In genomic region chr10:104120512-104120902, GRCh38 we compare ENCODE assay signal across 8 cellular contexts. TPM values are rescaled to one million over a fixed set of nuclear protein-coding genes. Genes with fewer than 3 reads are reported as not detected.
DNase-seq lines count a peak whose midpoint lies in the region; ATAC-seq, FAIRE-seq and TF ChIP-seq lines count a peak whose summit lies in the region.

No MANE protein-coding gene starts in this region.

- H3K27ac ChIP-seq in ACC112 (ENCODE audit: low read depth, low read length) (peak overlapping the region; percentile 100), muscle layer of duodenum (ENCODE audit: low read length) (peak overlapping the region; percentile 100)

- peak overlapping the region; percentile 12 for H2AFZ ChIP-seq in ACC112 (ENCODE audit: low read length, unreplicated experiment)

- peaks cover 11 to 21% (median 18%) of the 10 kb centered on the region in 3 donors for H3K4me1 Mint-ChIP-seq in IgD-negative memory B cell

- H3K79me2 ChIP-seq in ACC112 (ENCODE audit: control insufficient read depth, insufficient read depth, low read length, unreplicated experiment) = peaks cover 5% of the 10 kb centered on the region

- ATAC-seq in HG02759 (IDR thresholded peaks at IDR 0.05; ENCODE audit: unreplicated experiment) (no peak), GM18498 (IDR thresholded peaks at IDR 0.05; ENCODE audit: unreplicated experiment) (no peak)

- H3K27me3 ChIP-seq in ACC112 (ENCODE audit: insufficient read depth, low read length) (no peaks in the 10 kb centered on the region), bronchial epithelial cell (ENCODE audit: control insufficient read depth, insufficient read depth, low read length) (no peaks in the 10 kb centered on the region), muscle layer of duodenum (ENCODE audit: low read depth, low read length) (no peaks in the 10 kb centered on the region)

- no peaks in the 10 kb centered on the region for H3K36me3 ChIP-seq in ACC112 (ENCODE audit: insufficient read depth, low read length)
- no peaks in the 10 kb centered on the region for H3K36me3 ChIP-seq in bronchial epithelial cell (ENCODE audit: control insufficient read depth, insufficient read depth, low read length)
- H3K36me3 ChIP-seq in muscle layer of duodenum (ENCODE audit: control insufficient read depth in 1 of 2, insufficient read depth in 2 of 2, low read length in 2 of 2) = peaks cover 0 to 18% of the 10 kb centered on the region in 2 donors

- H3K36me3 Mint-ChIP-seq in IgD-negative memory B cell = no peaks in the 10 kb centered on the region

- FAIRE-seq in bronchial epithelial cell (lab: Jason Lieb, UNC) = no peak

- peak overlapping the region; percentile 99 for H3K27ac Mint-ChIP-seq in IgD-negative memory B cell

- no peaks in the 10 kb centered on the region for H3K9me3 Mint-ChIP-seq in IgD-negative memory B cell

- H3K4me1 ChIP-seq in ACC112 (ENCODE audit: control insufficient read depth, insufficient read depth, low read length, unreplicated experiment) (peaks cover 30% of the 10 kb centered on the region), muscle layer of duodenum (ENCODE audit: control insufficient read depth in 1 of 2, insufficient read depth in 2 of 2, low read length in 2 of 2) (peaks cover 3 to 10% of the 10 kb centered on the region in 2 donors)

- no peaks in the 10 kb centered on the region for H3K27me3 Mint-ChIP-seq in IgD-negative memory B cell

- TF ChIP-seq CTCF in bronchial epithelial cell (IDR thresholded peaks at IDR 0.05; ENCODE audit: insufficient read depth, low read length, severe bottlenecking) = no peak

- peak overlapping the region; percentile 92 to 98 (median 96) for H3K4me3 Mint-ChIP-seq in IgD-negative memory B cell

- DNase-seq in bronchial epithelial cell (ENCODE audit: low read depth) (no peak), kidney glomerular epithelial cell (lab: John Stamatoyannopoulos, UW) (no peak), cerebellar cortex (ENCODE audit: low spot score) (no peak)

- H3K4me3 ChIP-seq in ACC112 (ENCODE audit: low read depth, low read length) = peak overlapping the region; percentile 86
- H3K4me3 ChIP-seq in bronchial epithelial cell (ENCODE audit: low read depth, low read length) = peak overlapping the region; percentile 60
- peak overlapping the region; percentile 82 to 91 for H3K4me3 ChIP-seq in muscle layer of duodenum (ENCODE audit: low read depth in 1 of 2, low read length in 2 of 2)

- no peaks in the 10 kb centered on the region for H3K9me3 ChIP-seq in muscle layer of duodenum (ENCODE audit: control insufficient read depth in 1 of 2, low read length in 2 of 2)

RNA-seq across cellular contexts. Expression of gene SFR1, which starts 1.5 kb away (rescaled TPM):
- polyA plus RNA-seq in IgD-negative memory B cell = 12.4 TPM
- 3.2 and 4.1 TPM in 2 replicates for total RNA-seq in bronchial epithelial cell

RNA-seq across cellular contexts. Expression of gene COL17A1, which starts 34.8 kb away (rescaled TPM):
- not detected for polyA plus RNA-seq in IgD-negative memory B cell
- 594 and 626 TPM in 2 replicates for total RNA-seq in bronchial epithelial cell
